In genomic region chr21:31098576-31099005, GRCh38 we compare ENCODE assay signal across 8 cellular contexts.
DNase-seq lines count a peak whose midpoint lies in the region; ATAC-seq lines count a peak whose summit lies in the region.

No MANE protein-coding gene starts in this region.

- ATAC-seq in HG03469 (IDR thresholded peaks at IDR 0.05; ENCODE audit: unreplicated experiment): no peak

- DNase-seq in Caki2 (ENCODE audit: low read depth): peak; percentile 39
- peak; percentile 73 for DNase-seq in H7
- peak; percentile 41 to 59 for DNase-seq in NCI-H2081 (lab: John Stamatoyannopoulos, UW)
- DNase-seq in T1000 (lab: John Stamatoyannopoulos, UW): peak; percentile 66
- DNase-seq in astrocyte of the hippocampus (ENCODE audit: low read depth, low spot score): peak; percentile 83
- DNase-seq in iPS-NIHi7 (ENCODE audit: extremely low spot score): peak; percentile 84
- DNase-seq in stimulated activated CD4-positive, alpha-beta T cell treated with anti-CD3 and anti-CD28 coated beads, Interleukin-15, amount 100 ng/mL, for 48 hours (ENCODE audit: low read depth in 2 of 2): peak; percentile 45 to 60

- no peaks in the 10 kb centered on the region for H3K27me3 ChIP-seq in H7 (ENCODE audit: control insufficient read depth, insufficient read depth, low read length)

- in situ Hi-C loops in Caki2 (cut with HindIII; ENCODE audit: low pct_unique_long_range_greater_than_20kb, low sequenced_read_pairs): no loop called here

- no peak overlapping the region for H3K4me3 ChIP-seq in H7 (ENCODE audit: insufficient read depth, low read depth, low read length)

- no peaks in the 10 kb centered on the region for H3K36me3 ChIP-seq in H7 (replicated peaks; ENCODE audit: control insufficient read depth, insufficient read depth, low read length)
